8 cellular contexts compared by ENCODE assay signal in the genomic region with DNA sequence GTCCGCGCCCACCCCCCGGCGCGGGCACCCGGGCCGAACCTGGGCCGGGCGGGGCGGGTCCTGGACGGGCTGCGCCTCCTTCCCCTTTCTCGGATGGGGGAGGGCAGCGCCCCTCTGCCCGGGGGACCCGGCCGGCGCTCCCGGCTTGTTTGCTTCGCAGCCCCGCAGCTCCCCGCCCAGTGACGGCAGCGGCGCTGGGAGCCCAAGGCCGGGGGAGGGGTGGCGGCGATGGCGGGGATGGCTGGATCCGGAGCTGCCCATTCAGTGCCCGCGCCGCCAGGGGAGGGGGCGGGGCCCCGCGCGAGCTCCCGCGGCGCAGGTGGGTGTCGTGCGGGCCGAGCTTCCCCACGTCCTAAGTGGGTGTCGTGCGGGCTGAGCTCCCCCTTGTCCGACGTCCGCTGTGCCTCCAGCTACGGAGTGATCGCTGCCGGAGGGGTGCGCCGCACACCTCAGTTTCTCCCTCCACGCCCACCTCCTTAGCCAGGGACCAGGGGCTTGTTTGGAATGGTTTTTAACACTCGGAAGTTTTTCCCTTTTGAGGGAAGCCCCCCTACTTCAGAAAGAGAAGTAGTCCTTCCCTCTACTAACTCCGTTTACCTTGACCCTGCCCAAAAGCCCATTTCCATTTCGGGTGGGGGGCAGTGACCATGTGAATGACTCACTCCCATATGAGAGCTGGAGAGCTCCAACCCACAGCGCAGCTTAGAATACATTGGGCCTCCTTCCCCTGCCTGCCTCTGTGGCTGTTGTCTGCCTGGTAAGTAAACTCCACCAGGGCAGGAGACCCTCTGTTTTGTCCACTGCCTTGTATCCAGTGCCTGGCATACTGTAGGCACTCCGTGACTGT. TPM values are rescaled to one million over a fixed set of nuclear protein-coding genes. Genes with fewer than 3 reads are reported as not detected.
DNase-seq lines count a peak whose midpoint lies in the region; ATAC-seq and TF ChIP-seq lines count a peak whose summit lies in the region.

No MANE protein-coding gene starts in this region.

- TF ChIP-seq RAD21 in SK-N-SH (IDR thresholded peaks at IDR 0.05; ENCODE audit: low read length): no peak

- peak overlapping the region; percentile 97 for H3K9ac ChIP-seq in SK-N-SH

- intact Hi-C loops in right cardiac atrium (cut with DNase I) (no loop called here), psoas muscle (cut with DNase I) (loop anchor here in 1 of 2 donors (2.0 kb wide), 1 partner anchor 35 kb away; a partner anchor contains a TSS)

- H3K4me1 ChIP-seq in SK-N-SH (ENCODE audit: control insufficient read depth in 1 of 2, insufficient read depth in 2 of 2, low read depth in 1 of 2, low read length in 1 of 2): peaks cover 6 to 17% of the 10 kb centered on the region in 2 experiments; a peak in 3 of 4 replicates
- peaks cover 2% of the 10 kb centered on the region for H3K4me1 ChIP-seq in right cardiac atrium (ENCODE audit: control insufficient read depth, insufficient read depth, low read length)
- H3K4me1 ChIP-seq in psoas muscle: peaks cover 10% of the 10 kb centered on the region

- POLR2A ChIA-PET in SK-N-SH (lab: Yijun Ruan, JAX): interaction anchor here (0.7 to 2.6 kb wide), 4 partner anchors 17 to 75 kb away, joined by 3 to 16 read pairs (median 3); a partner anchor contains a TSS

- H3K27ac ChIP-seq in SK-N-SH (ENCODE audit: low read depth in 2 of 2, low read length in 1 of 2): peak overlapping the region; percentile 75 to 94
- H3K27ac ChIP-seq in right cardiac atrium (ENCODE audit: low read length): peak overlapping the region; percentile 74
- peak overlapping the region; percentile 85 for H3K27ac ChIP-seq in psoas muscle

- H3K79me2 ChIP-seq in SK-N-SH (ENCODE audit: insufficient read depth): peaks cover 86% of the 10 kb centered on the region

- H2AFZ ChIP-seq in SK-N-SH (ENCODE audit: low read depth): peak overlapping the region; percentile 75; the same call in 1 of the 2 replicates

- H3K4me3 ChIP-seq in GM08714 (ENCODE audit: low read length): peak overlapping the region; percentile 93
- H3K4me3 ChIP-seq in SK-N-SH (ENCODE audit: low read depth in 2 of 2, low read length in 1 of 2): peak overlapping the region; percentile 98 to 99
- peak overlapping the region; percentile 92 for H3K4me3 ChIP-seq in right cardiac atrium (ENCODE audit: low read length)
- H3K4me3 ChIP-seq in psoas muscle: peak overlapping the region; percentile 79

- H3K4me2 ChIP-seq in SK-N-SH: peak overlapping the region; percentile 93

- CTCF ChIA-PET in SK-N-SH (lab: Yijun Ruan, JAX): interaction anchor here (0.7 to 3.2 kb wide), 5 partner anchors 13 to 78 kb away, joined by 3 to 29 read pairs (median 3); a partner anchor contains a TSS

- TF ChIP-seq CTCF in SK-N-SH (IDR thresholded peaks at IDR 0.05) (no peak), psoas muscle (IDR thresholded peaks at IDR 0.05) (no peak)

- no peaks in the 10 kb centered on the region for H3K27me3 ChIP-seq in SK-N-SH (ENCODE audit: insufficient read depth)
- no peaks in the 10 kb centered on the region for H3K27me3 ChIP-seq in right cardiac atrium (ENCODE audit: control insufficient read depth, insufficient read depth)
- no peaks in the 10 kb centered on the region for H3K27me3 ChIP-seq in psoas muscle (ENCODE audit: insufficient read depth in 3 of 3, low read length in 2 of 3)

- no peaks in the 10 kb centered on the region for H3K9me2 ChIP-seq in SK-N-SH

- no peaks in the 10 kb centered on the region for H3K9me3 ChIP-seq in SK-N-SH
- H3K9me3 ChIP-seq in right cardiac atrium (ENCODE audit: control insufficient read depth, low read length): no peaks in the 10 kb centered on the region
- H3K9me3 ChIP-seq in psoas muscle: no peaks in the 10 kb centered on the region

- TF ChIP-seq EP300 in SK-N-SH (IDR thresholded peaks at IDR 0.05; ENCODE audit: borderline replicate concordance in 1 of 2, low read depth in 1 of 2, low read length in 1 of 2): no peak

- WGBS in SK-N-SH (ENCODE audit: low lambda C conversion rate): 8% methylated on average over 15 of the region's 60 CpGs
- 2% methylated on average over 60 of the region's 60 CpGs for WGBS in right cardiac atrium
- WGBS in psoas muscle, 3 donors: 4 to 9% (median 7%) methylated on average over 35 to 60 of the region's 60 CpGs

- peaks cover 4% of the 10 kb centered on the region for H3F3A ChIP-seq in SK-N-SH (replicated peaks; ENCODE audit: insufficient read depth)

- H4K20me1 ChIP-seq in SK-N-SH (ENCODE audit: insufficient read depth): peaks cover 20% of the 10 kb centered on the region

- ATAC-seq in HG03108 (IDR thresholded peaks at IDR 0.05; ENCODE audit: unreplicated experiment) (peak; percentile 26), right cardiac atrium (peak; percentile 50 to 59), psoas muscle (peak; percentile 43 to 67 (median 62)), GM21576 (IDR thresholded peaks at IDR 0.05; ENCODE audit: unreplicated experiment) (no peak), GM18520 (IDR thresholded peaks at IDR 0.05; ENCODE audit: unreplicated experiment) (no peak)

- DNase-seq in SK-N-SH (peak; percentile 94), amygdala (lab: John Stamatoyannopoulos, UW) (peak in 38 of 56 donors; percentile 4 to 76 (median 43)), right cardiac atrium (peak; percentile 67 to 89 (median 86)), psoas muscle (peak; percentile 70 to 79)

- H3K36me3 ChIP-seq in SK-N-SH (replicated peaks in 1 of 2; ENCODE audit: control insufficient read depth in 1 of 2, insufficient read depth in 2 of 2, low read length in 1 of 2) (peaks cover 27 to 31% of the 10 kb centered on the region in 2 experiments), psoas muscle (ENCODE audit: insufficient read depth in 1 of 2, low read depth in 1 of 2) (peaks cover 12 to 37% of the 10 kb centered on the region in 2 donors)

TF ChIP-seq in SK-N-SH, 30 proteins besides CTCF, POLR2A, EP300 and RAD21:
- TF ChIP-seq, protein P1, sequence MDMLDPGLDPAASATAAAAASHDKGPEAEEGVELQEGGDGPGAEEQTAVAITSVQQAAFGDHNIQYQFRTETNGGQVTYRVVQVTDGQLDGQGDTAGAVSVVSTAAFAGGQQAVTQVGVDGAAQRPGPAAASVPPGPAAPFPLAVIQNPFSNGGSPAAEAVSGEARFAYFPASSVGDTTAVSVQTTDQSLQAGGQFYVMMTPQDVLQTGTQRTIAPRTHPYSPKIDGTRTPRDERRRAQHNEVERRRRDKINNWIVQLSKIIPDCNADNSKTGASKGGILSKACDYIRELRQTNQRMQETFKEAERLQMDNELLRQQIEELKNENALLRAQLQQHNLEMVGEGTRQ (IDR thresholded peaks at IDR 0.05; ENCODE audit: borderline replicate concordance, low read depth, low read length): no peak
- no peak for TF ChIP-seq TEAD4 (IDR thresholded peaks at IDR 0.05; ENCODE audit: borderline replicate concordance, insufficient read depth)
- TF ChIP-seq CHD2 (IDR thresholded peaks at IDR 0.05; ENCODE audit: low read length, partially characterized antibody): peak; percentile 44
- peak; percentile 28; the same call in 1 of the 2 replicates for TF ChIP-seq FOSL2 (IDR thresholded peaks at IDR 0.05; ENCODE audit: borderline replicate concordance, low read depth)
- peak; percentile 46; the same call in 1 of the 2 replicates for TF ChIP-seq TAF1 (IDR thresholded peaks at IDR 0.05; ENCODE audit: borderline replicate concordance, low read depth, low read length)
- peak; percentile 18; the same call in 1 of the 2 replicates for TF ChIP-seq SIN3A (IDR thresholded peaks at IDR 0.05; ENCODE audit: borderline replicate concordance, low read depth, low read length)
TF ChIP-seq in SK-N-SH: peak in this region for 4.

RNA-seq across cellular contexts. Expression of a gene that starts 0.7 kb away (rescaled TPM):
- polyA plus RNA-seq in SK-N-SH (2012; rRNA removed) (85.9 and 98.6 TPM in 2 replicates), right cardiac atrium (37.3 TPM), psoas muscle (10 to 100 TPM in 1 of 3 donors, 1 to 10 TPM in 2; 9.6 to 13.5 (median 9.6) TPM)
- 18.0 and 30.4 TPM in 2 replicates for polyA plus RNA-seq in SK-N-SH (2012; cell fraction: cytosol; rRNA removed)
- polyA plus RNA-seq in SK-N-SH (2012; cell fraction: nucleus; rRNA removed): 605 and 826 TPM in 2 replicates
- total RNA-seq in right cardiac atrium (10 to 100 TPM; 31.1 to 38.6 (median 37.3) TPM), psoas muscle (10 to 100 TPM; 12.1 to 25.6 (median 18.6) TPM)

RNA-seq across cellular contexts. Expression of a gene that starts 1.8 kb away (rescaled TPM):
- polyA plus RNA-seq in SK-N-SH (2012; rRNA removed): 26.7 and 29.0 TPM in 2 replicates
- polyA plus RNA-seq in SK-N-SH (2012; cell fraction: cytosol; rRNA removed): 26.0 and 27.0 TPM in 2 replicates
- 38.2 and 50.3 TPM in 2 replicates for polyA plus RNA-seq in SK-N-SH (2012; cell fraction: nucleus; rRNA removed)
- total RNA-seq in right cardiac atrium: 10 to 100 TPM; 15.4 to 22.2 (median 18.0) TPM
- polyA plus RNA-seq in right cardiac atrium: 12.3 TPM
- total RNA-seq in psoas muscle: 10 to 100 TPM; 36.6 to 64.2 (median 54.7) TPM
- polyA plus RNA-seq in psoas muscle: 10 to 100 TPM; 31.0 to 63.4 (median 50.9) TPM

RNA-seq across cellular contexts. Expression of a gene that starts 34.3 kb away (rescaled TPM):
- polyA plus RNA-seq in SK-N-SH (2012; rRNA removed) (18.5 and 20.2 TPM in 2 replicates), right cardiac atrium (5.2 TPM), psoas muscle (1 to 10 TPM; 2.2 to 9.6 (median 3.0) TPM)
- polyA plus RNA-seq in SK-N-SH (2012; cell fraction: cytosol; rRNA removed): 20.2 and 21.7 TPM in 2 replicates
- polyA plus RNA-seq in SK-N-SH (2012; cell fraction: nucleus; rRNA removed): 4.6 and 10.0 TPM in 2 replicates
- total RNA-seq in right cardiac atrium (10 to 100 TPM; 11.1 to 12.5 (median 11.8) TPM), psoas muscle (1 to 10 TPM; 3.9 to 9.1 (median 5.4) TPM)

RNA-seq across cellular contexts. Expression of a gene that starts 34.4 kb away (rescaled TPM):
- polyA plus RNA-seq in SK-N-SH (2012; rRNA removed): 9.5 and 15.7 TPM in 2 replicates
- polyA plus RNA-seq in SK-N-SH (2012; cell fraction: cytosol; rRNA removed): 9.0 and 10.4 TPM in 2 replicates
- 38.2 and 48.1 TPM in 2 replicates for polyA plus RNA-seq in SK-N-SH (2012; cell fraction: nucleus; rRNA removed)
- total RNA-seq in right cardiac atrium: 10 to 100 TPM; 22.9 to 36.0 (median 30.6) TPM
- polyA plus RNA-seq in right cardiac atrium: 18.7 TPM
- total RNA-seq in psoas muscle: 10 to 100 TPM; 16.3 to 24.1 (median 19.7) TPM
- 10 to 100 TPM in 2 of 3 donors, 1 to 10 TPM in 1; 9.4 to 14.3 (median 11.6) TPM for polyA plus RNA-seq in psoas muscle

Comparison
In these comparisons a context has a peak if more than half of its experiments do, and no peak if none do; other contexts are left out.
1. ATAC-seq: peak in HG03108 (single experiment), right cardiac atrium (2 of 2) and psoas muscle (4 of 4); none in GM21576 (single experiment) and GM18520 (single experiment).
2. DNase-seq: peak in every context shown above with its lines; median percentile 94 in SK-N-SH; 86 in right cardiac atrium; 74 in psoas muscle; 43 in amygdala.
3. Peak in every context shown above with its lines, with median percentiles within 50 percentile points of each other: H3K4me3 ChIP-seq and H3K27ac ChIP-seq.